8 cellular contexts compared by ENCODE assay signal in the genomic region with DNA sequence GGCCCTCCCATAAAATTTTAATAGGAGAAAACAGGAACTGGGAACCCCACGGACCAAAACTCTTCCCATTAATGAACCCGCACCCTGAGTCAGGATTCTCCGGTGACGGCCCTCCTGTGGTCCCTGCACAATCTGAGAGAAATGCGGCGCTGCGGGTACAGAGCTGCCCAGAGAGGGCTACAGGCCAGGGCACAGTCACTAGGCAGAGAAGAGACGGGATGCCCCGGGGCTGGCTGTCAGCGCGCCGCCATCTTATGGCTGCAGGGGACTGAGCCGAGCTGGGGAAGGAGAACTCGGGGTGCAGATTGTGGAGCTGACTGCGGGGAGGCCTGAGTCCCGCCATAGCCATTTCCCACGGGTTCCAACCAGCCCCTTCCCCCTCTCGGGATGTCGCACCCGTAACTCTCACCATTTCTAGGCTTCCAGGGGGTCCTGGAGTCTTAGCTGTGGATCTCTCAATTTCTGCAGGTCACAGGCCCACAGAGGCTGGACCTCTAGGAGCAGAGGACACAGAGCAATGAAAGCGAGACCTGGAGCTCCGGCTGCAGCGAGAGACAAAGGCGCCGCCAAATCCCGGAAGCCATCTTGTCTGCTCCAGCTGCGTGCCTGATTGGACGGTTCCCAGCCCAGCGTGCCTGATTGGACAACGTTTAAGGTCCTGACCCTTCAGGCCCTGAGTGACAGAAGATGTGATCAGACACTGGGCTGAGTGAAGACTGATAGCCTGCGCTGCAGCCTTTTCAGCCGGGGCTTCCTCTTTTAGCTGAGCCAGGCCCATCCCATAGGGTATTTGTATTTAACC. TPM values are rescaled to one million over a fixed set of nuclear protein-coding genes. Genes with fewer than 3 reads are reported as not detected.
DNase-seq lines count a peak whose midpoint lies in the region; ATAC-seq and TF ChIP-seq lines count a peak whose summit lies in the region.

A gene (minus strand): TSS at position 591 of the 802 bp plus-strand sequence. CDS start 179 bp downstream, at position 412.

- H3K36me3 ChIP-seq in psoas muscle (ENCODE audit: insufficient read depth in 1 of 2, low read depth in 1 of 2) = no peaks in the 10 kb centered on the region
- no peaks in the 10 kb centered on the region for H3K36me3 ChIP-seq in uterus

- 0 to 1% (median 0%) methylated on average over 32 of the region's 32 CpGs for WGBS in psoas muscle, 3 donors

- ATAC-seq in HG02763 (IDR thresholded peaks at IDR 0.05; ENCODE audit: unreplicated experiment) = peak; percentile 83
- ATAC-seq in left ventricle myocardium superior = peak; percentile 99
- peak; percentile 86 to 97 (median 94) for ATAC-seq in psoas muscle

- H3K27ac ChIP-seq in psoas muscle (peak within 1 kb of the TSS; percentile 63), uterus (peak within 1 kb of the TSS; percentile 76 to 78)

- DNase-seq in NCI-H1417 (lab: John Stamatoyannopoulos, UW) (peak; percentile 84 to 97 (median 89)), amygdala (lab: John Stamatoyannopoulos, UW) (peak; percentile 55 to 97 (median 87)), left ventricle myocardium superior (peak; percentile 95), psoas muscle (peak; percentile 92 to 94), uterus (peak; percentile 85 to 89)

- TF ChIP-seq CTCF in GM12875 (IDR thresholded peaks at IDR 0.05; ENCODE audit: borderline replicate concordance, insufficient read depth, low read depth, low read length) (no peak), psoas muscle (IDR thresholded peaks at IDR 0.05) (no peak), uterus (IDR thresholded peaks at IDR 0.05) (no peak)

- intact Hi-C loops in T-helper 1 cell treated with Interleukin-12 subunit alpha and Interleukin-12 subunit beta and Interleukin-4 antibody, amounts not matched to agents 30 ng/mL and 1 ng/mL, for 36 hours (cut with micrococcal nuclease) = loop anchor here (1.0 to 2.0 kb wide), 7 partner anchors 71 to 436 kb away; a partner anchor contains a TSS
- intact Hi-C loops in left ventricle myocardium superior (cut with micrococcal nuclease) (no loop called here), psoas muscle (cut with DNase I) (loop anchor here in 1 of 2 donors (10.0 kb wide), 1 partner anchor 348 kb away; no protein-coding TSS in a partner anchor), uterus (cut with DNase I; ENCODE audit: low total_unique reads) (no loop called here)

- H3K4me3 ChIP-seq in GM12875 (ENCODE audit: low read depth, low read length) (peak within 1 kb of the TSS; percentile 58), psoas muscle (peak within 1 kb of the TSS; percentile 79), uterus (peak within 1 kb of the TSS; percentile 57 to 63)

- peak in 1 of 2 donors; percentile 6 for TF ChIP-seq POLR2A in uterus (IDR thresholded peaks at IDR 0.05)

- H3K27me3 ChIP-seq in psoas muscle (ENCODE audit: insufficient read depth in 3 of 3, low read length in 2 of 3) (no peaks in the 10 kb centered on the region), uterus (no peaks in the 10 kb centered on the region)

- H3K9me3 ChIP-seq in psoas muscle (no peaks in the 10 kb centered on the region), uterus (no peaks in the 10 kb centered on the region)

- no peaks in the 10 kb centered on the region for H3K4me1 ChIP-seq in psoas muscle
- H3K4me1 ChIP-seq in uterus = no peaks in the 10 kb centered on the region

RNA-seq across cellular contexts. Expression of the gene that starts here (rescaled TPM):
- total RNA-seq in T-helper 1 cell treated with Interleukin-12 subunit alpha and Interleukin-12 subunit beta and Interleukin-4 antibody, amounts not matched to agents 30 ng/mL and 1 ng/mL, for 36 hours = 18.9 and 21.0 TPM in 2 replicates
- total RNA-seq in left ventricle myocardium superior (4.2 TPM), psoas muscle (1 to 10 TPM in 3 of 4 donors, under 1 TPM in 1; 0.86 to 2.0 (median 1.4) TPM), uterus (10 to 100 TPM in 2 of 4 donors, 1 to 10 TPM in 2; 4.1 to 19.1 (median 8.0) TPM)
- polyA plus RNA-seq in psoas muscle = 1 to 10 TPM in 1 of 3 donors, under 1 TPM in 2; 0.51 to 1.5 (median 0.84) TPM

Comparison
In these comparisons a context has a peak if more than half of its experiments do, and no peak if none do; other contexts are left out.
1. Peak in every context shown above with its lines: DNase-seq, ATAC-seq, H3K4me3 ChIP-seq and H3K27ac ChIP-seq.